In genomic region chr7:91918356-91918755, GRCh38 we compare ENCODE assay signal across 1 cellular context.
TF ChIP-seq lines count a peak whose summit lies in the region.

No MANE protein-coding gene starts in this region.

TF ChIP-seq in HepG2, 621 proteins besides CTCF, POLR2A, EP300 and RAD21 (continued from another document):
- no peak for TF ChIP-seq HOXA9 (CRISPR knock-in tag; IDR thresholded peaks at IDR 0.05; ENCODE audit: borderline replicate concordance)
- no peak for TF ChIP-seq ZNF839 (CRISPR knock-in tag; IDR thresholded peaks at IDR 0.05; ENCODE audit: borderline replicate concordance)
- peak; percentile 51 for TF ChIP-seq HNF4A (CRISPR knock-in tag; IDR thresholded peaks at IDR 0.05)
